1 cellular context compared by ENCODE assay signal in genomic region chr16:71384073-71384724, GRCh38.
TF ChIP-seq lines count a peak whose summit lies in the region.

No MANE protein-coding gene starts in this region.

TF ChIP-seq in K562, 482 proteins besides CTCF, POLR2A, EP300 and RAD21:
- TF ChIP-seq ZNF407 (IDR thresholded peaks at IDR 0.05; ENCODE audit: low read depth) (no peak), NR2C2 (CRISPR knock-in tag; IDR thresholded peaks at IDR 0.05) (no peak), NR2C2 (tag; IDR thresholded peaks at IDR 0.05) (no peak), NFE2L1 (tag; IDR thresholded peaks at IDR 0.05; ENCODE audit: borderline replicate concordance, low read depth) (no peak), RUNX1 (IDR thresholded peaks at IDR 0.05; ENCODE audit: low read depth) (no peak), XRCC3 (IDR thresholded peaks at IDR 0.05) (no peak), KAT2B (IDR thresholded peaks at IDR 0.05; ENCODE audit: low read depth, low read length) (no peak), ILF3 (IDR thresholded peaks at IDR 0.05; ENCODE audit: borderline replicate concordance) (no peak), ZEB2 (IDR thresholded peaks at IDR 0.05) (no peak), NFXL1 (CRISPR knock-in tag; IDR thresholded peaks at IDR 0.05) (no peak), ZKSCAN8 (CRISPR knock-in tag; IDR thresholded peaks at IDR 0.05) (no peak), PHF20 (IDR thresholded peaks at IDR 0.05; ENCODE audit: partially characterized antibody) (peak; percentile 35), MCM3 (IDR thresholded peaks at IDR 0.05) (no peak), ELF4 (CRISPR knock-in tag; IDR thresholded peaks at IDR 0.05) (0 out of 2 replicates have a peak, but pooled peaks have one; percentile 23), SREBF1 (IDR thresholded peaks at IDR 0.05; ENCODE audit: borderline replicate concordance, low read depth, low read length) (no peak), PRPF4 (IDR thresholded peaks at IDR 0.05; ENCODE audit: insufficient read depth, low read depth, low read length, poor library complexity, severe bottlenecking) (no peak), THRB (CRISPR knock-in tag; conservative IDR thresholded peaks at IDR 0.05) (peak; percentile 69; the same call in 1 of the 2 replicates), DMBX1 (CRISPR knock-in tag; IDR thresholded peaks at IDR 0.05; ENCODE audit: borderline replicate concordance) (no peak)
- TF ChIP-seq, protein P1, sequence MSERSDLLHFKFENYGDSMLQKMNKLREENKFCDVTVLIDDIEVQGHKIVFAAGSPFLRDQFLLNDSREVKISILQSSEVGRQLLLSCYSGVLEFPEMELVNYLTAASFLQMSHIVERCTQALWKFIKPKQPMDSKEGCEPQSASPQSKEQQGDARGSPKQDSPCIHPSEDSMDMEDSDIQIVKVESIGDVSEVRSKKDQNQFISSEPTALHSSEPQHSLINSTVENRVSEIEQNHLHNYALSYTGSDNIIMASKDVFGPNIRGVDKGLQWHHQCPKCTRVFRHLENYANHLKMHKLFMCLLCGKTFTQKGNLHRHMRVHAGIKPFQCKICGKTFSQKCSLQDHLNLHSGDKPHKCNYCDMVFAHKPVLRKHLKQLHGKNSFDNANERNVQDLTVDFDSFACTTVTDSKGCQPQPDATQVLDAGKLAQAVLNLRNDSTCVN (CRISPR knock-in tag; IDR thresholded peaks at IDR 0.05), result 0 out of 2 replicates have a peak, but pooled peaks have one; percentile 35
